1 cellular context compared by ENCODE assay signal in the genomic region with DNA sequence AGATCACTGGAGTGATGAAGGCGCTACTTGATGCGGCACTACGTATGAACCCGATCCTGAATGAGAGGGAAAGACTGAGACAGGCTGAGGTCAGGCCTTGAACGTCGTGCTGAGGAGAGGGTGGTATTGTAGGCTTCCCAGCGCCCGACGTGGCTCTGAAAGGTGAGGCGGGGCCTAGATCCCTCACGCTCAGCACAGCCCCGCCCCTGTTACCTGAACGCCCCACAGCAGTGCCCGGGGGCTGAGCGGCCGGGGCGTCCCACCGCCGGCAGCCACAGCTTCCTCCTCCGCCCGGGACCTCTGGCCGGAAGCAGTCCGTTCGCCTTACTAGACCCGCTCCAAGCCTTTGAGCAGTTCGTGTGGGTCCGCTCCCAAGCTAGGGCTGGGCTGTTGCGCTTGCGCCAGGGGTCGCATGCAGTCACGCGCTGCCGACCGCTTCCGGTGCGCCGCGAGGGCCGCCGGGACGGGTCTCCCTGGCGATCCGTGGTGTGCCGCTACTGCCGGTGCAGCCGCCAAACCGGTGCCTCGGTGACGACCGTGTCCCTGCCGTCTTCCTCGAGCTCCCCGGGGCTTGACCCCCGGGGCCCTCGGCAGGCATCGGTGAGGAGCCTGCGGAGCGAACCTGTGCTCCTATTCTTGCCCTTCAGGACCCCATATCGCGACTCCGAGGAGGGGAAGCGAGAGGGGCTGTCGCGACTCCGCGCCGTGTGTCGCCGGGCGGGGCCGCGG.
TF ChIP-seq lines count a peak whose summit lies in the region.

A gene with protein sequence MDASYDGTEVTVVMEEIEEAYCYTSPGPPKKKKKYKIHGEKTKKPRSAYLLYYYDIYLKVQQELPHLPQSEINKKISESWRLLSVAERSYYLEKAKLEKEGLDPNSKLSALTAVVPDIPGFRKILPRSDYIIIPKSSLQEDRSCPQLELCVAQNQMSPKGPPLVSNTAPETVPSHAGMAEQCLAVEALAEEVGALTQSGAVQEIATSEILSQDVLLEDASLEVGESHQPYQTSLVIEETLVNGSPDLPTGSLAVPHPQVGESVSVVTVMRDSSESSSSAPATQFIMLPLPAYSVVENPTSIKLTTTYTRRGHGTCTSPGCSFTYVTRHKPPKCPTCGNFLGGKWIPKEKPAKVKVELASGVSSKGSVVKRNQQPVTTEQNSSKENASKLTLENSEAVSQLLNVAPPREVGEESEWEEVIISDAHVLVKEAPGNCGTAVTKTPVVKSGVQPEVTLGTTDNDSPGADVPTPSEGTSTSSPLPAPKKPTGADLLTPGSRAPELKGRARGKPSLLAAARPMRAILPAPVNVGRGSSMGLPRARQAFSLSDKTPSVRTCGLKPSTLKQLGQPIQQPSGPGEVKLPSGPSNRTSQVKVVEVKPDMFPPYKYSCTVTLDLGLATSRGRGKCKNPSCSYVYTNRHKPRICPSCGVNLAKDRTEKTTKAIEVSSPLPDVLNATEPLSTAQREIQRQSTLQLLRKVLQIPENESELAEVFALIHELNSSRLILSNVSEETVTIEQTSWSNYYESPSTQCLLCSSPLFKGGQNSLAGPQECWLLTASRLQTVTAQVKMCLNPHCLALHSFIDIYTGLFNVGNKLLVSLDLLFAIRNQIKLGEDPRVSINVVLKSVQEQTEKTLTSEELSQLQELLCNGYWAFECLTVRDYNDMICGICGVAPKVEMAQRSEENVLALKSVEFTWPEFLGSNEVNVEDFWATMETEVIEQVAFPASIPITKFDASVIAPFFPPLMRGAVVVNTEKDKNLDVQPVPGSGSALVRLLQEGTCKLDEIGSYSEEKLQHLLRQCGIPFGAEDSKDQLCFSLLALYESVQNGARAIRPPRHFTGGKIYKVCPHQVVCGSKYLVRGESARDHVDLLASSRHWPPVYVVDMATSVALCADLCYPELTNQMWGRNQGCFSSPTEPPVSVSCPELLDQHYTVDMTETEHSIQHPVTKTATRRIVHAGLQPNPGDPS (N-terminal part only) (plus strand): TSS at position 479 of the 729 bp plus-strand sequence. CDS start 4,114 bp downstream, outside the sequence.
A gene (minus strand): TSS at position 394 of the 729 bp plus-strand sequence. CDS start 4,306 bp downstream, outside the sequence.

TF ChIP-seq in K562, 482 proteins besides CTCF, POLR2A, EP300 and RAD21 (continued from another document and continues in another):
- TF ChIP-seq, protein P1, sequence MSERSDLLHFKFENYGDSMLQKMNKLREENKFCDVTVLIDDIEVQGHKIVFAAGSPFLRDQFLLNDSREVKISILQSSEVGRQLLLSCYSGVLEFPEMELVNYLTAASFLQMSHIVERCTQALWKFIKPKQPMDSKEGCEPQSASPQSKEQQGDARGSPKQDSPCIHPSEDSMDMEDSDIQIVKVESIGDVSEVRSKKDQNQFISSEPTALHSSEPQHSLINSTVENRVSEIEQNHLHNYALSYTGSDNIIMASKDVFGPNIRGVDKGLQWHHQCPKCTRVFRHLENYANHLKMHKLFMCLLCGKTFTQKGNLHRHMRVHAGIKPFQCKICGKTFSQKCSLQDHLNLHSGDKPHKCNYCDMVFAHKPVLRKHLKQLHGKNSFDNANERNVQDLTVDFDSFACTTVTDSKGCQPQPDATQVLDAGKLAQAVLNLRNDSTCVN (CRISPR knock-in tag; IDR thresholded peaks at IDR 0.05) = no peak
- TF ChIP-seq RBM15 (IDR thresholded peaks at IDR 0.05; ENCODE audit: insufficient read depth, low read length) = no peak
- TF ChIP-seq, protein P2, sequence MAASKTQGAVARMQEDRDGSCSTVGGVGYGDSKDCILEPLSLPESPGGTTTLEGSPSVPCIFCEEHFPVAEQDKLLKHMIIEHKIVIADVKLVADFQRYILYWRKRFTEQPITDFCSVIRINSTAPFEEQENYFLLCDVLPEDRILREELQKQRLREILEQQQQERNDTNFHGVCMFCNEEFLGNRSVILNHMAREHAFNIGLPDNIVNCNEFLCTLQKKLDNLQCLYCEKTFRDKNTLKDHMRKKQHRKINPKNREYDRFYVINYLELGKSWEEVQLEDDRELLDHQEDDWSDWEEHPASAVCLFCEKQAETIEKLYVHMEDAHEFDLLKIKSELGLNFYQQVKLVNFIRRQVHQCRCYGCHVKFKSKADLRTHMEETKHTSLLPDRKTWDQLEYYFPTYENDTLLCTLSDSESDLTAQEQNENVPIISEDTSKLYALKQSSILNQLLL (CRISPR knock-in tag; IDR thresholded peaks at IDR 0.05; ENCODE audit: borderline replicate concordance) = no peak
- no peak for TF ChIP-seq SP2 (IDR thresholded peaks at IDR 0.05; ENCODE audit: extremely low read depth, low read depth, low read length, poor library complexity, severe bottlenecking)
- TF ChIP-seq ETS2 (tag; IDR thresholded peaks at IDR 0.05; ENCODE audit: borderline replicate concordance, poor library complexity, severe bottlenecking) = no peak
- TF ChIP-seq ZNF444 (CRISPR knock-in tag; IDR thresholded peaks at IDR 0.05) = no peak
- no peak for TF ChIP-seq E2F3 (CRISPR knock-in tag; IDR thresholded peaks at IDR 0.05)
- peak; percentile 80 to 91 for TF ChIP-seq MAZ (CRISPR knock-in tag; conservative IDR thresholded peaks at IDR 0.05 in 1 of 2, IDR thresholded peaks at IDR 0.05 in 1 of 2)
- peak; percentile 88 for TF ChIP-seq ESRRA (IDR thresholded peaks at IDR 0.05; ENCODE audit: borderline replicate concordance, low read depth)
- no peak for TF ChIP-seq ZNF174 (CRISPR knock-in tag; IDR thresholded peaks at IDR 0.05)
- TF ChIP-seq SMC3 (conservative IDR thresholded peaks at IDR 0.05; ENCODE audit: insufficient read depth, low read depth, low read length) = no peak
- TF ChIP-seq ZNF24 (IDR thresholded peaks at IDR 0.05) = no peak
- TF ChIP-seq POLR2AphosphoS2 (IDR thresholded peaks at IDR 0.05; ENCODE audit: low read length) = no peak; the same call in 1 of the 2 replicates
- TF ChIP-seq ZC3H8 (IDR thresholded peaks at IDR 0.05) = no peak
- TF ChIP-seq, protein P3, sequence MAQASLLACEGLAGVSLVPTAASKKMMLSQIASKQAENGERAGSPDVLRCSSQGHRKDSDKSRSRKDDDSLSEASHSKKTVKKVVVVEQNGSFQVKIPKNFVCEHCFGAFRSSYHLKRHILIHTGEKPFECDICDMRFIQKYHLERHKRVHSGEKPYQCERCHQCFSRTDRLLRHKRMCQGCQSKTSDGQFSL (CRISPR knock-in tag; IDR thresholded peaks at IDR 0.05) = no peak
- TF ChIP-seq, protein P3 (tag; IDR thresholded peaks at IDR 0.05) = no peak
- TF ChIP-seq STAG1 (CRISPR knock-in tag; IDR thresholded peaks at IDR 0.05; ENCODE audit: borderline replicate concordance) = no peak
- no peak for TF ChIP-seq HEY1 (CRISPR knock-in tag; IDR thresholded peaks at IDR 0.05; ENCODE audit: borderline replicate concordance)
- TF ChIP-seq, protein P4, sequence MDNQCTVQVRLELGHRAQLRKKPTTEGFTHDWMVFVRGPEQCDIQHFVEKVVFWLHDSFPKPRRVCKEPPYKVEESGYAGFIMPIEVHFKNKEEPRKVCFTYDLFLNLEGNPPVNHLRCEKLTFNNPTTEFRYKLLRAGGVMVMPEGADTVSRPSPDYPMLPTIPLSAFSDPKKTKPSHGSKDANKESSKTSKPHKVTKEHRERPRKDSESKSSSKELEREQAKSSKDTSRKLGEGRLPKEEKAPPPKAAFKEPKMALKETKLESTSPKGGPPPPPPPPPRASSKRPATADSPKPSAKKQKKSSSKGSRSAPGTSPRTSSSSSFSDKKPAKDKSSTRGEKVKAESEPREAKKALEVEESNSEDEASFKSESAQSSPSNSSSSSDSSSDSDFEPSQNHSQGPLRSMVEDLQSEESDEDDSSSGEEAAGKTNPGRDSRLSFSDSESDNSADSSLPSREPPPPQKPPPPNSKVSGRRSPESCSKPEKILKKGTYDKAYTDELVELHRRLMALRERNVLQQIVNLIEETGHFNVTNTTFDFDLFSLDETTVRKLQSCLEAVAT (IDR thresholded peaks at IDR 0.05) = no peak
- no peak for TF ChIP-seq ZFP30 (CRISPR knock-in tag; IDR thresholded peaks at IDR 0.05; ENCODE audit: borderline replicate concordance)
- no peak for TF ChIP-seq SMARCA5 (IDR thresholded peaks at IDR 0.05)
- TF ChIP-seq MECOM (CRISPR knock-in tag; IDR thresholded peaks at IDR 0.05) = no peak
- TF ChIP-seq, protein P5, sequence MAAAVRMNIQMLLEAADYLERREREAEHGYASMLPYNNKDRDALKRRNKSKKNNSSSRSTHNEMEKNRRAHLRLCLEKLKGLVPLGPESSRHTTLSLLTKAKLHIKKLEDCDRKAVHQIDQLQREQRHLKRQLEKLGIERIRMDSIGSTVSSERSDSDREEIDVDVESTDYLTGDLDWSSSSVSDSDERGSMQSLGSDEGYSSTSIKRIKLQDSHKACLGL (CRISPR knock-in tag; IDR thresholded peaks at IDR 0.05; ENCODE audit: borderline replicate concordance, poor library complexity, severe bottlenecking) = no peak
- TF ChIP-seq, protein P6, sequence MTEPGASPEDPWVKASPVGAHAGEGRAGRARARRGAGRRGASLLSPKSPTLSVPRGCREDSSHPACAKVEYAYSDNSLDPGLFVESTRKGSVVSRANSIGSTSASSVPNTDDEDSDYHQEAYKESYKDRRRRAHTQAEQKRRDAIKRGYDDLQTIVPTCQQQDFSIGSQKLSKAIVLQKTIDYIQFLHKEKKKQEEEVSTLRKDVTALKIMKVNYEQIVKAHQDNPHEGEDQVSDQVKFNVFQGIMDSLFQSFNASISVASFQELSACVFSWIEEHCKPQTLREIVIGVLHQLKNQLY (CRISPR knock-in tag; conservative IDR thresholded peaks at IDR 0.05) = no peak
- TF ChIP-seq KLF6 (CRISPR knock-in tag; IDR thresholded peaks at IDR 0.05; ENCODE audit: borderline replicate concordance) = no peak
- peak; percentile 44 to 63; a peak in 3 of 4 replicates for TF ChIP-seq SIX5 (IDR thresholded peaks at IDR 0.05; ENCODE audit: borderline replicate concordance in 1 of 2, insufficient read depth in 1 of 2, low read depth in 1 of 2, low read length in 2 of 2)
- no peak for TF ChIP-seq RBM34 (IDR thresholded peaks at IDR 0.05; ENCODE audit: borderline replicate concordance, insufficient read depth, low read length)
- TF ChIP-seq, protein P7, sequence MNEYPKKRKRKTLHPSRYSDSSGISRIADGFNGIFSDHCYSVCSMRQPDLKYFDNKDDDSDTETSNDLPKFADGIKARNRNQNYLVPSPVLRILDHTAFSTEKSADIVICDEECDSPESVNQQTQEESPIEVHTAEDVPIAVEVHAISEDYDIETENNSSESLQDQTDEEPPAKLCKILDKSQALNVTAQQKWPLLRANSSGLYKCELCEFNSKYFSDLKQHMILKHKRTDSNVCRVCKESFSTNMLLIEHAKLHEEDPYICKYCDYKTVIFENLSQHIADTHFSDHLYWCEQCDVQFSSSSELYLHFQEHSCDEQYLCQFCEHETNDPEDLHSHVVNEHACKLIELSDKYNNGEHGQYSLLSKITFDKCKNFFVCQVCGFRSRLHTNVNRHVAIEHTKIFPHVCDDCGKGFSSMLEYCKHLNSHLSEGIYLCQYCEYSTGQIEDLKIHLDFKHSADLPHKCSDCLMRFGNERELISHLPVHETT (CRISPR knock-in tag; conservative IDR thresholded peaks at IDR 0.05 in 1 of 2, IDR thresholded peaks at IDR 0.05 in 1 of 2) = peak in 1 of 2 experiments; percentile 96; a peak in 2 of 4 replicates
- no peak for TF ChIP-seq ZNF197 (CRISPR knock-in tag; IDR thresholded peaks at IDR 0.05; ENCODE audit: low read depth)
- no peak for TF ChIP-seq DNMT1 (IDR thresholded peaks at IDR 0.05)
- TF ChIP-seq ZNF239 (CRISPR knock-in tag; IDR thresholded peaks at IDR 0.05) = no peak
- no peak for TF ChIP-seq SIRT6 (IDR thresholded peaks at IDR 0.05; ENCODE audit: low read depth, low read length)
- no peak for TF ChIP-seq NFXL1 (CRISPR knock-in tag; IDR thresholded peaks at IDR 0.05)
- no peak for TF ChIP-seq ZNF184 (CRISPR knock-in tag; IDR thresholded peaks at IDR 0.05)
- no peak; a peak in 2 of 4 replicates for TF ChIP-seq KDM4B (IDR thresholded peaks at IDR 0.05; ENCODE audit: borderline replicate concordance in 2 of 2, low read depth in 1 of 2)
- TF ChIP-seq, protein P8, sequence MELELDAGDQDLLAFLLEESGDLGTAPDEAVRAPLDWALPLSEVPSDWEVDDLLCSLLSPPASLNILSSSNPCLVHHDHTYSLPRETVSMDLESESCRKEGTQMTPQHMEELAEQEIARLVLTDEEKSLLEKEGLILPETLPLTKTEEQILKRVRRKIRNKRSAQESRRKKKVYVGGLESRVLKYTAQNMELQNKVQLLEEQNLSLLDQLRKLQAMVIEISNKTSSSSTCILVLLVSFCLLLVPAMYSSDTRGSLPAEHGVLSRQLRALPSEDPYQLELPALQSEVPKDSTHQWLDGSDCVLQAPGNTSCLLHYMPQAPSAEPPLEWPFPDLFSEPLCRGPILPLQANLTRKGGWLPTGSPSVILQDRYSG (tag; conservative IDR thresholded peaks at IDR 0.05; ENCODE audit: low read depth) = no peak
- TF ChIP-seq, protein P9, sequence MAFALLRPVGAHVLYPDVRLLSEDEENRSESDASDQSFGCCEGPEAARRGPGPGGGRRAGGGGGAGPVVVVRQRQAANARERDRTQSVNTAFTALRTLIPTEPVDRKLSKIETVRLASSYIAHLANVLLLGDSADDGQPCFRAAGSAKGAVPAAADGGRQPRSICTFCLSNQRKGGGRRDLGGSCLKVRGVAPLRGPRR (CRISPR knock-in tag; IDR thresholded peaks at IDR 0.05) = no peak
- TF ChIP-seq ZNF311 (CRISPR knock-in tag; IDR thresholded peaks at IDR 0.05) = 0 out of 2 replicates have a peak, but pooled peaks have one; percentile 10
- TF ChIP-seq TCF7 (IDR thresholded peaks at IDR 0.05; ENCODE audit: borderline replicate concordance) = no peak
- TF ChIP-seq SMAD1 (IDR thresholded peaks at IDR 0.05; ENCODE audit: low read depth, low read length, partially characterized antibody) = no peak
- no peak for TF ChIP-seq XRCC5 (IDR thresholded peaks at IDR 0.05; ENCODE audit: low read depth, low read length)
- TF ChIP-seq SMAD4 (CRISPR knock-in tag; conservative IDR thresholded peaks at IDR 0.05) = peak; percentile 58
- TF ChIP-seq ZNF436 (CRISPR knock-in tag; IDR thresholded peaks at IDR 0.05) = no peak
- peak; percentile 68; the same call in 1 of the 2 replicates for TF ChIP-seq NFRKB (IDR thresholded peaks at IDR 0.05; ENCODE audit: low read depth)
- no peak for TF ChIP-seq U2AF2 (optimal IDR thresholded peaks at IDR 0.05; ENCODE audit: low read depth, low read length)
- TF ChIP-seq ZC3H11A (IDR thresholded peaks at IDR 0.05; ENCODE audit: low read depth, low read length) = 0 out of 2 replicates have a peak, but pooled peaks have one; percentile 79
- TF ChIP-seq CHD4 (IDR thresholded peaks at IDR 0.05; ENCODE audit: insufficient read depth, insufficient replicate concordance, low read depth, low read length, poor library complexity, severe bottlenecking) = no peak
- TF ChIP-seq ARHGAP35 (IDR thresholded peaks at IDR 0.05; ENCODE audit: partially characterized antibody) = no peak
- peak; percentile 59 for TF ChIP-seq RFX1 (IDR thresholded peaks at IDR 0.05)
- TF ChIP-seq, protein P10, sequence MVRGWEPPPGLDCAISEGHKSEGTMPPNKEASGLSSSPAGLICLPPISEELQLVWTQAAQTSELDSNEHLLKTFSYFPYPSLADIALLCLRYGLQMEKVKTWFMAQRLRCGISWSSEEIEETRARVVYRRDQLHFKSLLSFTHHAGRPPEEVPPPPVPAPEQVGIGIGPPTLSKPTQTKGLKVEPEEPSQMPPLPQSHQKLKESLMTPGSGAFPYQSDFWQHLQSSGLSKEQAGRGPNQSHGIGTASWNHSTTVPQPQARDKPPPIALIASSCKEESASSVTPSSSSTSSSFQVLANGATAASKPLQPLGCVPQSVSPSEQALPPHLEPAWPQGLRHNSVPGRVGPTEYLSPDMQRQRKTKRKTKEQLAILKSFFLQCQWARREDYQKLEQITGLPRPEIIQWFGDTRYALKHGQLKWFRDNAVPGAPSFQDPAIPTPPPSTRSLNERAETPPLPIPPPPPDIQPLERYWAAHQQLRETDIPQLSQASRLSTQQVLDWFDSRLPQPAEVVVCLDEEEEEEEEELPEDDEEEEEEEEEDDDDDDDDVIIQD (CRISPR knock-in tag; IDR thresholded peaks at IDR 0.05) = no peak
- TF ChIP-seq ZNF644 (tag; IDR thresholded peaks at IDR 0.05; ENCODE audit: low read depth) = no peak
